In the genomic region with DNA sequence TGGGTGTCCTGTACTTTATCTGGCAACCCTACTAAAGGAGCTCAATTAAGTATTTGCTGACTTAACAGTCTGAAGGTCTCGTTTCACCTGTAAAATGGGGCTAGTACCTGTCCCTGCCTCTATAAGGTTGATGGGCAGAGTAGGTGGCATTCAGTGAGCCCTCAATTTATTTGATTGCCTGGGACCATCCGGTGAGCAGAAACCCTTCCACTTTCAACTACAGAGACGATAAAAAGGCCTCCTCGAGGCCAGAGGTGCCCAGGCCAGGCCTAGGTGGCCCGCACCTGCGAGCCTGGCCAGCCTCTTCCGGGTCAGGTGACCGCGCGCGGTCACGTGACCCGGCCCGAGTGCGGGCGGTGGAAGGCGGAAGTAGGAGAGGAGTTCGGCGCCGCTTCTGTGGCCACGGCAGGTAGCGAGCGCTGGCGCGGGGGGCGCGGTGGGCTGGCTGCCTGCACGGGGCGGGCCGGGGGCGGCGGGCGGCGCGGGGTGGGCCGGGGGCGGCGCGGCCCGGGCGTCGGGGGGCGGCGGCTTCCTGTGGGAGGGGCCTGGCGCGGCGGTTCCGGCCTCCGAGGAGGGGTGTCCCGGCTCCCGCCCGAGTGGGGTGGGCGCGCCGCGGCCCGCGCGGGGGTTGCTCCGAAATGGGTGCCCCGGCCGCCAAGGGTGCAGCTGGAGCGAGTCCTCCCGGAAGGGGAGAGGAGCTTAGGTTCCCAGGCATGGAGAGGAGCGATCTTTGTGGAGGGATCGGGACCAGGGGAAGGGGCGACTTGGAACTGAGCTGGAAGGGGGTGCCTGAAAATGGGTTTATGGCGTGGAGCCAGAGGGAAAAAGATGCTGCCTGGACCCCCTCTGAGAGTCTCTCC, we compare ENCODE assay signal across 8 cellular contexts. TPM values are rescaled to one million over a fixed set of nuclear protein-coding genes. Genes with fewer than 3 reads are reported as not detected.
A peak's percentile ranks its signal among the peaks of the same experiment; 100 is the strongest.
DNase-seq lines count a peak whose midpoint lies in the region; ATAC-seq and TF ChIP-seq lines count a peak whose summit lies in the region.

A gene (plus strand): TSS at position 350 of the 860 bp plus-strand sequence. CDS start 24,679 bp downstream, outside the sequence.

- TF ChIP-seq CTCF in natural killer cell (IDR thresholded peaks at IDR 0.05), result no peak

- H3K4me1 Mint-ChIP-seq in activated T-helper 17 cell treated with anti-CD3 and anti-CD28 coated beads, Interleukin-2, amount 50 U/mL, for 72 hours, result peaks cover 23% of the 10 kb centered on the region
- peaks cover 28 to 29% of the 10 kb centered on the region in 2 donors for H3K4me1 Mint-ChIP-seq in natural killer cell

- H3K27ac Mint-ChIP-seq in activated T-helper 17 cell treated with anti-CD3 and anti-CD28 coated beads, Interleukin-2, amount 50 U/mL, for 72 hours, result peak within 1 kb of the TSS; percentile 92
- peak within 1 kb of the TSS; percentile 97 to 99 for H3K27ac Mint-ChIP-seq in natural killer cell

- peak within 1 kb of the TSS; percentile 91 for H3K4me3 Mint-ChIP-seq in activated T-helper 17 cell treated with anti-CD3 and anti-CD28 coated beads, Interleukin-2, amount 50 U/mL, for 72 hours
- peak within 1 kb of the TSS; percentile 92 for H3K4me3 Mint-ChIP-seq in natural killer cell

- no peaks in the 10 kb centered on the region for H3K27me3 Mint-ChIP-seq in activated T-helper 17 cell treated with anti-CD3 and anti-CD28 coated beads, Interleukin-2, amount 50 U/mL, for 72 hours
- no peaks in the 10 kb centered on the region for H3K27me3 Mint-ChIP-seq in natural killer cell (ENCODE audit: low read depth in 2 of 2)

- ATAC-seq in GM21381 (IDR thresholded peaks at IDR 0.05; ENCODE audit: unreplicated experiment) (peak; percentile 85), natural killer cell (peak; percentile 85 to 87 (median 86))
- ATAC-seq in activated T-helper 17 cell treated with anti-CD3 and anti-CD28 coated beads, Interleukin-2, amount 50 U/mL, for 72 hours (replicated peaks), result peak; percentile 90

- intact Hi-C loops in natural killer cell (cut with micrococcal nuclease), result no loop called here

- H3K9me3 Mint-ChIP-seq in activated T-helper 17 cell treated with anti-CD3 and anti-CD28 coated beads, Interleukin-2, amount 50 U/mL, for 72 hours, result no peaks in the 10 kb centered on the region
- H3K9me3 Mint-ChIP-seq in natural killer cell, result no peaks in the 10 kb centered on the region

- peak; percentile 92 for DNase-seq in D341Med (ENCODE audit: low spot score)
- DNase-seq in HuH-7.5 (ENCODE audit: low spot score), result peak; percentile 90
- DNase-seq in RPMI7951 (ENCODE audit: low read depth), result peak; percentile 61
- peak; percentile 30 for DNase-seq in fibroblast of peridontal ligament (ENCODE audit: extremely low read depth)
- peak; percentile 71 for DNase-seq in natural killer cell
- DNase-seq in stimulated activated naive CD4-positive, alpha-beta T cell (lab: John Stamatoyannopoulos, UW), result peak; percentile 61 to 90 (median 78)

- peaks cover 4% of the 10 kb centered on the region for H3K36me3 Mint-ChIP-seq in activated T-helper 17 cell treated with anti-CD3 and anti-CD28 coated beads, Interleukin-2, amount 50 U/mL, for 72 hours (ENCODE audit: low read depth)
- no peaks in the 10 kb centered on the region for H3K36me3 Mint-ChIP-seq in natural killer cell

RNA-seq across cellular contexts. Expression of the gene that starts here (rescaled TPM):
- 15.3 and 21.5 TPM in 2 replicates for total RNA-seq in RPMI7951 (2014; rRNA removed; shearing (Covaris generic))
- 10 to 100 TPM; 55.1 to 55.7 TPM for total RNA-seq in activated T-helper 17 cell treated with anti-CD3 and anti-CD28 coated beads, Interleukin-2, amount 50 U/mL, for 72 hours
- 10 to 100 TPM; 72.8 to 95.6 (median 81.6) TPM for total RNA-seq in natural killer cell

Comparison
In these comparisons a context has a peak if more than half of its experiments do, and no peak if none do; other contexts are left out.
1. Peak in every context shown above with its lines: DNase-seq and ATAC-seq.
2. DNase-seq: peak in every context shown above with its lines; median percentile 92 in D341Med; 90 in HuH-7.5; 78 in stimulated activated naive CD4-positive, alpha-beta T cell; 71 in natural killer cell; 61 in RPMI7951; 30 in fibroblast of peridontal ligament.